Comparison of ENCODE assay signal across 8 cellular contexts in genomic region chr5:43514816-43515677, GRCh38. TPM values are rescaled to one million over a fixed set of nuclear protein-coding genes. Genes with fewer than 3 reads are reported as not detected.
DNase-seq lines count a peak whose midpoint lies in the region; ATAC-seq lines count a peak whose summit lies in the region.

Gene C5orf34, minus strand, starts transcription at chr5:43515148. Its CDS starts 5,809 bp downstream, at chr5:43509339.

- H3K4me3 ChIP-seq in endocrine pancreas (ENCODE audit: control insufficient read depth, insufficient read depth, low read length) (peak within 1 kb of the TSS; percentile 91), mesendoderm (ENCODE audit: low read length) (peak within 1 kb of the TSS; percentile 79)

- peak; percentile 98 for ATAC-seq in GM21367 (IDR thresholded peaks at IDR 0.05; ENCODE audit: unreplicated experiment)

- H2AK5ac ChIP-seq in mesendoderm (ENCODE audit: low read length), result no peak within 1 kb of the TSS

- no peaks in the 10 kb centered on the region for H3K79me1 ChIP-seq in mesendoderm (ENCODE audit: low read length)

- H3K9me3 ChIP-seq in endocrine pancreas (ENCODE audit: control insufficient read depth, low read length), result no peaks in the 10 kb centered on the region

- peak within 1 kb of the TSS; percentile 84 for H3K9ac ChIP-seq in endocrine pancreas (ENCODE audit: control insufficient read depth, insufficient read depth, low read length)
- H3K9ac ChIP-seq in mesendoderm (ENCODE audit: low read length), result peak within 1 kb of the TSS; percentile 85

- DNase-seq in COR-L47 (lab: John Stamatoyannopoulos, UW), result peak; percentile 98
- peak; percentile 96 for DNase-seq in HT1080 (ENCODE audit: low read depth)
- DNase-seq in NOMO-1 (lab: John Stamatoyannopoulos, UW; ENCODE audit: unreplicated experiment in 2 of 2), result peak; percentile 99 to 100
- peak; percentile 81 to 91 (median 83) for DNase-seq in activated CD8-positive, alpha-beta memory T cell treated with anti-CD3 and anti-CD28 coated beads for 48 hours (ENCODE audit: low read depth in 2 of 3, low spot score in 2 of 3)
- DNase-seq in mesendoderm, result peak; percentile 98
- DNase-seq in stimulated activated CD8-positive, alpha-beta memory T cell treated with anti-CD3 and anti-CD28 coated beads, Interleukin-12 subunit alpha, Interleukin-12 subunit beta, amount 100 ng/mL, for 4 hours (ENCODE audit: low read depth), result peak; percentile 86

- no CpG with 5 or more reads among the region's 35 CpGs for WGBS in mesendoderm (ENCODE audit: extremely low coverage, insufficient coverage, low lambda C conversion rate)

- no peak within 1 kb of the TSS for H3K23ac ChIP-seq in mesendoderm (ENCODE audit: low read length)

- peak within 1 kb of the TSS; percentile 91 for H3K56ac ChIP-seq in mesendoderm (ENCODE audit: low read length)

- no peak within 1 kb of the TSS for H3K4ac ChIP-seq in mesendoderm (ENCODE audit: low read depth, low read length)

- peak within 1 kb of the TSS; percentile 70 for H3K18ac ChIP-seq in mesendoderm (ENCODE audit: low read length)

- H3K27me3 ChIP-seq in endocrine pancreas (ENCODE audit: control insufficient read depth, insufficient read depth, low read length) (no peaks in the 10 kb centered on the region), mesendoderm (ENCODE audit: insufficient read depth, low read length, poor library complexity) (no peaks in the 10 kb centered on the region)

- peaks cover 5% of the 10 kb centered on the region for H3K79me2 ChIP-seq in mesendoderm (ENCODE audit: control insufficient read depth, insufficient read depth, low read length)

- no peak within 1 kb of the TSS for H2BK120ac ChIP-seq in mesendoderm (ENCODE audit: low read depth, low read length)

- H3K36me3 ChIP-seq in endocrine pancreas (ENCODE audit: control insufficient read depth, insufficient read depth, low read length), result no peaks in the 10 kb centered on the region
- H3K36me3 ChIP-seq in mesendoderm (ENCODE audit: control insufficient read depth, insufficient read depth, low read length), result no peaks in the 10 kb centered on the region

- H2BK5ac ChIP-seq in mesendoderm (ENCODE audit: low read length), result no peak within 1 kb of the TSS

- no peak within 1 kb of the TSS for H2BK15ac ChIP-seq in mesendoderm (replicated peaks; ENCODE audit: low read depth)

- peaks cover 9% of the 10 kb centered on the region for H3K4me1 ChIP-seq in endocrine pancreas (ENCODE audit: control insufficient read depth, insufficient read depth, low read length)
- H3K4me1 ChIP-seq in mesendoderm (ENCODE audit: control insufficient read depth, low read depth, low read length), result no peaks in the 10 kb centered on the region

- H3K27ac ChIP-seq in mesendoderm (ENCODE audit: low read depth, low read length), result peak within 1 kb of the TSS; percentile 70

- H4K5ac ChIP-seq in mesendoderm (ENCODE audit: low read length), result peak within 1 kb of the TSS; percentile 85

- H4K8ac ChIP-seq in mesendoderm (ENCODE audit: low read depth, low read length), result peak within 1 kb of the TSS; percentile 3

- peak within 1 kb of the TSS; percentile 52 for H3K4me2 ChIP-seq in mesendoderm (ENCODE audit: low read length)

RNA-seq across cellular contexts. Expression of gene C5orf34, which starts in this region (rescaled TPM):
- total RNA-seq in HT1080 (2014; rRNA removed; shearing (Covaris generic)), result 16.2 and 20.1 TPM in 2 replicates
- polyA plus RNA-seq in HT1080 (2015; cell fraction: cytosol; rRNA removed), result 8.7 and 9.0 TPM in 2 replicates
- polyA plus RNA-seq in HT1080 (2015; cell fraction: nucleus; rRNA removed), result 27.9 and 28.9 TPM in 2 replicates
- polyA plus RNA-seq in mesendoderm (2013, experiment 1 of 2), result 6.1 TPM
- 6.6 TPM for polyA plus RNA-seq in mesendoderm (2013, experiment 2 of 2)

Comparison
In these comparisons a context has a peak if more than half of its experiments do, and no peak if none do; other contexts are left out.
1. Peak in every context shown above with its lines: DNase-seq, ATAC-seq, H3K4me3 ChIP-seq and H3K27ac ChIP-seq.